ENCODE assay signal across 1 cellular context in the genomic region with DNA sequence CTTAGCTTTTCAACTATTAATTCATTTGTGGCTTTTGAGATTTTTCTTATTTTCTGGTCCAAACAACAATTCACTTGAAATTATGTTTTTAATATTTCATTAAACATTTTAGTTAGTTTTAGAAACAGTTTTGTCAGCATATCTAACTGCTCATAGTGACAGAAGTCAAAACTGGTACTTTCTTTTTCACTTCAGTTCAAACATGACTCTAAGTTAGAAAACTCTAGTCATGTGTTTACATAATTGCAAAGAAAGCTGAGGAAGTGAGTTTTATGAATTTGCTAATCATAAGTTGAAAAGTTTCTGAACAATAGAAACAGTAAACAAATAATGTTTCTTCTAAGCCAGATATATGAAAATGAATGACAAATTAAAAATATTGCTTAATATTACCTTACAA.
TF ChIP-seq lines count a peak whose summit lies in the region.

No MANE protein-coding gene starts in this region.

TF ChIP-seq in GM12878, 131 proteins besides CTCF, POLR2A, EP300 and RAD21 (continued from another document):
- TF ChIP-seq REST (IDR thresholded peaks at IDR 0.05; ENCODE audit: low read depth, low read length): no peak
- no peak for TF ChIP-seq CHD2 (IDR thresholded peaks at IDR 0.05; ENCODE audit: borderline replicate concordance, low read depth, low read length)
- TF ChIP-seq USF2 (IDR thresholded peaks at IDR 0.05; ENCODE audit: borderline replicate concordance, low read depth, low read length): no peak
- no peak for TF ChIP-seq ZNF217 (IDR thresholded peaks at IDR 0.05)
- no peak for TF ChIP-seq BACH1 (IDR thresholded peaks at IDR 0.05; ENCODE audit: borderline replicate concordance)
- TF ChIP-seq SMAD1 (IDR thresholded peaks at IDR 0.05; ENCODE audit: low read depth, partially characterized antibody): no peak
- no peak for TF ChIP-seq GABPA (IDR thresholded peaks at IDR 0.05; ENCODE audit: low read depth)
- no peak for TF ChIP-seq SRF (IDR thresholded peaks at IDR 0.05; ENCODE audit: low read depth in 2 of 2, low read length in 2 of 2)
